ENCODE assay signal across 9 cellular contexts in the genomic region with DNA sequence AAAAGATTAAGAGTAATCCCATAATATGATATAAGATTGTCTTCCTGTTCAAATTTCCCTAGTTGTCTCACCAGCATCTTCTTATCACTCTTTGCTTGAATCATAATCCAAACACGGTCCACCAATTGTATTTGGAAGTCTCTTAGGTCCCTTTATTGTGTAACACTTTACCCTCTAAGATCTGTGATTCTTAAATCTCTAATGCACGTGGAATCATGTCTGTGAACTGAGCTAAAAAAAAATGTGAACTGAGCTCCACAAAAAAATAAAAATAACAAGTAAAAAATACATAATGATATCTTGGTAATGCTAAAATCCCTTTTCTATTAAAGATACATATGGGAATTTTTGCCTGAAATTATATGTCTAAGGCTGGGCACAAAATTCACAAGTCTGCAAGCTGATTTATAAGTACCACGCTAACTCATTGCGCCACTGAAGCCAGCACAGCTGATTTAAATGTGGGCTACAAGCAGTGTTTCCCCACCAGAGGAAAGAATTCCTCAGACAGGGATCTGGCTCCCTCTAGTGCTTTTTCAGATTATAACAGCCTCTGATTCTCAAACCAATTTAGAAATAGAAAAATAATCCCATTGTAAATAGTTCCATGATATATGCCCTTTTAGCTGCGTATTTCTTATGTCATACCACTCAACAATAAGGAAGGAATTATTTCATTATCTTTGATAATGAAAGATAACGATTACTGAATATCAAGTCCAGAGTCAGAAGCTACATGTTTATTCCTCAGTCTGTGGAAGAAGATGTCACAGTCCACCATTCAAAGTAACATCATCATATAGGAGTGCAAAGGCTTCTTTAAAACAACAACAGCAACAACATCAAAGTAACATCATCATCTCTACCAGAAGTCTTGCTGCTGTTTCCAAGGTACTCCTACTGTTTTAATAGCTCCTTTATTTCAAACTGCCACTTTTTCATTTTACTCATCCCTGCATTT. TPM values are rescaled to one million over a fixed set of nuclear protein-coding genes. Genes with fewer than 3 reads are reported as not detected.
A peak's percentile ranks its signal among the peaks of the same experiment; 100 is the strongest.
DNase-seq lines count a peak whose midpoint lies in the region; ATAC-seq and TF ChIP-seq lines count a peak whose summit lies in the region.
"Had no signal": no experiment of that assay in that cellular context is flagged by ENCODE, and none has a peak within 500 bp of the region (broad histone marks: within the 10 kb centered on the region; RNA-seq: fewer than 3 reads in every experiment).

No MANE protein-coding gene starts in this region.

- peak; percentile 68 for ATAC-seq in GM19463 (IDR thresholded peaks at IDR 0.05; ENCODE audit: unreplicated experiment)
- peak; percentile 51 for ATAC-seq in HG03558 (IDR thresholded peaks at IDR 0.05; ENCODE audit: extremely low read depth, unreplicated experiment)

- H3K4me3 ChIP-seq in fibroblast of villous mesenchyme (ENCODE audit: low read depth, low read length), result no peak overlapping the region

- DNase-seq in DMS53 treated with DMSO at 0.1 percent for 48 hours (lab: John Stamatoyannopoulos, UW; ENCODE audit: unreplicated experiment) (peak; percentile 2), NCI-H526 treated with DMSO at 0.1 percent for 48 hours (lab: John Stamatoyannopoulos, UW) (peak; percentile 56), fibroblast of villous mesenchyme (ENCODE audit: low read depth) (peak; percentile 93), nucleus accumbens (lab: John Stamatoyannopoulos, UW) (peak in 29 of 56 donors; percentile 1 to 69 (median 19)), cerebellar nuclear complex (lab: John Stamatoyannopoulos, UW) (no peak)
- DNase-seq in activated CD4-positive, alpha-beta T cell treated with anti-CD3 and anti-CD28 coated beads, Interleukin-2, amount 50 U/mL, for 48 hours, result peak; percentile 5 to 27
- DNase-seq: activated naive CD8-positive, alpha-beta T cell treated with anti-CD3 and anti-CD28 coated beads, Interleukin-2, amount 10 ng/mL, durations not matched to agents 7 days and 5 days had no signal

- TF ChIP-seq CTCF in fibroblast of villous mesenchyme (IDR thresholded peaks at IDR 0.05; ENCODE audit: insufficient read depth, low read depth, low read length), result peak; percentile 82

RNA-seq across cellular contexts. Expression of a gene that starts 22.9 kb away (rescaled TPM):
- total RNA-seq in fibroblast of villous mesenchyme, result 4.2 and 4.7 TPM in 2 replicates

RNA-seq across cellular contexts. Expression of a gene that starts 50.7 kb away (rescaled TPM):
- total RNA-seq in fibroblast of villous mesenchyme, result 13.9 and 14.7 TPM in 2 replicates

Comparison
In these comparisons a context has a peak if more than half of its experiments do, and no peak if none do; other contexts are left out.
1. DNase-seq: peak in DMS53 treated with DMSO at 0.1 percent for 48 hours (single experiment), NCI-H526 treated with DMSO at 0.1 percent for 48 hours (single experiment), activated CD4-positive, alpha-beta T cell treated with anti-CD3 and anti-CD28 coated beads, Interleukin-2, amount 50 U/mL, for 48 hours (2 of 2), fibroblast of villous mesenchyme (single experiment) and nucleus accumbens (29 of 56); none in cerebellar nuclear complex (0 of 2).